29 cellular contexts compared by ENCODE assay signal in genomic region chr9:84811072-84811725, GRCh38.
"Had no signal": no experiment of that assay in that cellular context is flagged by ENCODE, and none has a peak within 500 bp of the region (broad histone marks: within the 10 kb centered on the region; RNA-seq: fewer than 3 reads in every experiment).

No MANE protein-coding gene starts in this region.

- H3K27ac ChIP-seq: lower lobe of right lung, sigmoid colon, thyroid gland, upper lobe of right lung had no signal

- H3K4me1 ChIP-seq: lower lobe of right lung, sigmoid colon, upper lobe of right lung had no signal

- FAIRE-seq: astrocyte, endothelial cell of umbilical vein, frontal cortex, kidney had no signal

- H3K4me2 ChIP-seq: smooth muscle cell had no signal

- H3K27me3 ChIP-seq: sigmoid colon, thyroid gland, upper lobe of right lung had no signal

- ATAC-seq: activated T-cell treated with anti-CD3 and anti-CD28 coated beads, Interleukin-2, amount 50 U/mL, for 4 hours; esophagus mucosa; left lobe of liver; lower lobe of right lung; T-helper 17 cell; upper lobe of right lung had no signal

- DNase-seq: activated CD4-positive, alpha-beta T cell treated with anti-CD3 and anti-CD28 coated beads for 4 hours; activated CD4-positive, alpha-beta T cell treated with anti-CD3 and anti-CD28 coated beads, Interleukin-2, amount 50 U/mL, for 48 hours; activated CD4-positive, CD25-positive, alpha-beta regulatory T cell; activated CD8-positive, alpha-beta memory T cell treated with anti-CD3 and anti-CD28 coated beads, Interleukin-2, amount 50 U/mL, for 48 hours; activated naive CD4-positive, alpha-beta T cell treated with Interleukin-2 at 50 U/mL for 16 hours; activated naive CD8-positive, alpha-beta T cell treated with anti-CD3 and anti-CD28 coated beads for 36 hours; activated T-cell treated with anti-CD3 and anti-CD28 coated beads, Interleukin-2, amount 50 U/mL, for 4 hours; central memory CD4-positive, alpha-beta T cell; dermis blood vessel endothelial cell; effector memory CD4-positive, alpha-beta T cell; hippocampal formation; kidney; lower lobe of right lung; mesendoderm; naive B cell; posterior cingulate gyrus; sigmoid colon; stimulated activated CD4-positive, alpha-beta T cell treated with anti-CD3 and anti-CD28 coated beads, Interleukin-2, amount 100 ng/mL, for 48 hours; stimulated activated CD8-positive, alpha-beta memory T cell treated with anti-CD3 and anti-CD28 coated beads, Interleukin-4, amount 100 ng/mL, for 48 hours; substantia nigra; T-helper 17 cell; thyroid gland; upper lobe of right lung had no signal

- H3K9me3 ChIP-seq: lower lobe of right lung, sigmoid colon, thyroid gland, upper lobe of right lung had no signal

- H3K36me3 ChIP-seq: lower lobe of right lung, sigmoid colon, thyroid gland, upper lobe of right lung had no signal

- H3K4me3 ChIP-seq: lower lobe of right lung, sigmoid colon, smooth muscle cell, thyroid gland, upper lobe of right lung had no signal
